ENCODE assay signal across 1 cellular context in genomic region chr6:135852775-135853174, GRCh38.
TF ChIP-seq lines count a peak whose summit lies in the region.

No MANE protein-coding gene starts in this region.

TF ChIP-seq in HepG2, 621 proteins besides CTCF, POLR2A, EP300 and RAD21 (continued from another document):
- TF ChIP-seq ZNF513 (CRISPR knock-in tag; conservative IDR thresholded peaks at IDR 0.05) = no peak
